In the genomic region with DNA sequence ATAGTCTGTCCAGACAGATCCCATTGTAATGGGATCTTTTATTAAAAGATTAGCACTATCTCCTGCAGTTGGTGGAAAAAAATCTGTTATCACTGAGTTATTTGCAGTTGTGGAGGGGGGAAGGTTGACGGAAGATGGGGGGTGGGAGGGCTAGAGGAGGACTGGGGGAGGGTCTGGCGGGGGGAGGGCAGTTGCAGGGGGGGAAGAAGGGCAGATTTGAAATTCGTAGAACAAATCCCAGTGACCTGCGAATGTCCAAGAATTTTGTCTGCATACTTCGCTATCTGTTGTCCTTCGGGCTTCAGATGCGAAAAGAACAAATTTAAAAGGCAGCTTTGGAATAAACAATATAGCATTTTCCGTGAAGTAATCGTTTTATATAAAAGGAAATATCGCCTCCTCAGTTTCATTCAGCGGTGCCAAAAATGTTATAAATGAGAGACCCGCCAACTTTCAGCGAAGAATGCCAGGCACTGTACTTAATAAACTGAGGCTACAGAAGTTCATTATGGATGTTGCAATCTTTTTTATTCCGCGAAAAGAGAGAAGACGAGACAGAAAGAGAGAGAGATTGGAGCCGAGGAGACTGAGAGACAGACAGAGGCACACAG, we compare ENCODE assay signal across 8 cellular contexts. TPM values are rescaled to one million over a fixed set of nuclear protein-coding genes. Genes with fewer than 3 reads are reported as not detected.
DNase-seq lines count a peak whose midpoint lies in the region; ATAC-seq and TF ChIP-seq lines count a peak whose summit lies in the region.

No MANE protein-coding gene starts in this region.

- TF ChIP-seq CTCF in tibial artery (IDR thresholded peaks at IDR 0.05) = no peak

- H3K9me3 Mint-ChIP-seq in activated CD8-positive, alpha-beta memory T cell treated with anti-CD3 and anti-CD28 coated beads, Interleukin-2, amount 10 ng/mL, durations not matched to agents 7 days and 5 days (ENCODE audit: low read depth) = no peaks in the 10 kb centered on the region
- H3K9me3 Mint-ChIP-seq in activated CD8-positive, alpha-beta T cell treated with anti-CD3 and anti-CD28 coated beads, Interleukin-2, amount 10 ng/mL, durations not matched to agents 7 days and 5 days (ENCODE audit: insufficient read depth) = no peaks in the 10 kb centered on the region
- peaks cover 0 to 4% (median 0%) of the 10 kb centered on the region in 6 donors for H3K9me3 Mint-ChIP-seq in immature natural killer cell

- no peaks in the 10 kb centered on the region for H3K9me3 ChIP-seq in tibial artery

- ATAC-seq in activated CD8-positive, alpha-beta memory T cell treated with anti-CD3 and anti-CD28 coated beads, Interleukin-2, amount 10 ng/mL, durations not matched to agents 7 days and 5 days = no peak
- no peak for ATAC-seq in activated CD8-positive, alpha-beta T cell treated with anti-CD3 and anti-CD28 coated beads, Interleukin-2, amount 10 ng/mL, durations not matched to agents 7 days and 5 days

- H3K4me3 ChIP-seq in tibial artery = peak overlapping the region; percentile 59 to 74

- peak overlapping the region; percentile 66 to 69 for H3K27ac ChIP-seq in tibial artery

- peaks cover 0 to 24% (median 7%) of the 10 kb centered on the region in 4 donors for H3K4me1 ChIP-seq in tibial artery

- no peaks in the 10 kb centered on the region for H3K36me3 Mint-ChIP-seq in activated CD8-positive, alpha-beta memory T cell treated with anti-CD3 and anti-CD28 coated beads, Interleukin-2, amount 10 ng/mL, durations not matched to agents 7 days and 5 days
- H3K36me3 Mint-ChIP-seq in activated CD8-positive, alpha-beta T cell treated with anti-CD3 and anti-CD28 coated beads, Interleukin-2, amount 10 ng/mL, durations not matched to agents 7 days and 5 days (ENCODE audit: low read depth) = no peaks in the 10 kb centered on the region
- peaks cover 0 to 4% (median 0%) of the 10 kb centered on the region in 3 donors for H3K36me3 Mint-ChIP-seq in immature natural killer cell

- DNase-seq in activated CD8-positive, alpha-beta memory T cell treated with anti-CD3 and anti-CD28 coated beads, Interleukin-2, amount 10 ng/mL, durations not matched to agents 7 days and 5 days = no peak
- DNase-seq in activated CD8-positive, alpha-beta memory T cell treated with anti-CD3 and anti-CD28 coated beads, Interleukin-2, amount 50 U/mL, for 4 hours = no peak
- DNase-seq in activated CD8-positive, alpha-beta T cell treated with anti-CD3 and anti-CD28 coated beads, Interleukin-2, amount 10 ng/mL, durations not matched to agents 7 days and 5 days = no peak
- DNase-seq in immature natural killer cell = no peak
- no peak for DNase-seq in tibial artery
- DNase-seq in NCI-H187 treated with DMSO at 0.1 percent for 48 hours (lab: John Stamatoyannopoulos, UW) = no peak
- no peak for DNase-seq in activated CD4-positive, alpha-beta T cell treated with anti-CD3 and anti-CD28 coated beads for 4 hours
- DNase-seq in superior temporal gyrus (ENCODE audit: extremely low spot score) = no peak

- H3K27me3 ChIP-seq in tibial artery = no peaks in the 10 kb centered on the region

- peak overlapping the region; percentile 76 for H3K4me3 Mint-ChIP-seq in activated CD8-positive, alpha-beta memory T cell treated with anti-CD3 and anti-CD28 coated beads, Interleukin-2, amount 10 ng/mL, durations not matched to agents 7 days and 5 days
- H3K4me3 Mint-ChIP-seq in activated CD8-positive, alpha-beta T cell treated with anti-CD3 and anti-CD28 coated beads, Interleukin-2, amount 10 ng/mL, durations not matched to agents 7 days and 5 days = peak overlapping the region; percentile 71
- peak overlapping the region; percentile 83 to 95 (median 90) for H3K4me3 Mint-ChIP-seq in immature natural killer cell

- H3K36me3 ChIP-seq in tibial artery = no peaks in the 10 kb centered on the region

- CTCF ChIA-PET in activated CD8-positive, alpha-beta memory T cell treated with anti-CD3 and anti-CD28 coated beads, Interleukin-2, amount 10 ng/mL, durations not matched to agents 7 days and 5 days (lab: Charles Lee) = interaction anchor here (3.4 kb wide), 1 partner anchor 750 kb away, joined by 20 read pairs; no protein-coding TSS in a partner anchor
- CTCF ChIA-PET in activated CD8-positive, alpha-beta T cell treated with anti-CD3 and anti-CD28 coated beads, Interleukin-2, amount 10 ng/mL, durations not matched to agents 7 days and 5 days (lab: Charles Lee) = interaction anchor here (2.1 kb wide), 1 partner anchor 749 kb away, joined by 16 read pairs; no protein-coding TSS in a partner anchor

- no peak overlapping the region for H3K27ac Mint-ChIP-seq in activated CD8-positive, alpha-beta memory T cell treated with anti-CD3 and anti-CD28 coated beads, Interleukin-2, amount 10 ng/mL, durations not matched to agents 7 days and 5 days
- H3K27ac Mint-ChIP-seq in activated CD8-positive, alpha-beta T cell treated with anti-CD3 and anti-CD28 coated beads, Interleukin-2, amount 10 ng/mL, durations not matched to agents 7 days and 5 days = no peak overlapping the region
- peak overlapping the region in 1 of 6 donors; percentile 3 for H3K27ac Mint-ChIP-seq in immature natural killer cell

- intact Hi-C loops in tibial artery (cut with DNase I; ENCODE audit: low total_unique reads) = no loop called here

- POLR2A ChIA-PET in activated CD8-positive, alpha-beta T cell treated with anti-CD3 and anti-CD28 coated beads, Interleukin-2, amount 10 ng/mL, durations not matched to agents 7 days and 5 days (lab: Charles Lee) = no interaction called here

- H3K4me1 Mint-ChIP-seq in activated CD8-positive, alpha-beta memory T cell treated with anti-CD3 and anti-CD28 coated beads, Interleukin-2, amount 10 ng/mL, durations not matched to agents 7 days and 5 days = peaks cover 30% of the 10 kb centered on the region
- H3K4me1 Mint-ChIP-seq in activated CD8-positive, alpha-beta T cell treated with anti-CD3 and anti-CD28 coated beads, Interleukin-2, amount 10 ng/mL, durations not matched to agents 7 days and 5 days (ENCODE audit: low read depth) = peaks cover 34% of the 10 kb centered on the region
- peaks cover 41 to 53% of the 10 kb centered on the region in 2 donors for H3K4me1 Mint-ChIP-seq in immature natural killer cell

- H3K27me3 Mint-ChIP-seq in activated CD8-positive, alpha-beta memory T cell treated with anti-CD3 and anti-CD28 coated beads, Interleukin-2, amount 10 ng/mL, durations not matched to agents 7 days and 5 days = peaks cover 75% of the 10 kb centered on the region
- H3K27me3 Mint-ChIP-seq in activated CD8-positive, alpha-beta T cell treated with anti-CD3 and anti-CD28 coated beads, Interleukin-2, amount 10 ng/mL, durations not matched to agents 7 days and 5 days (ENCODE audit: low read depth) = peaks cover 63% of the 10 kb centered on the region
- peaks cover 5 to 36% (median 12%) of the 10 kb centered on the region in 3 donors for H3K27me3 Mint-ChIP-seq in immature natural killer cell (ENCODE audit: low read depth in 3 of 3)

RNA-seq across cellular contexts. Expression of a gene that starts 1.3 kb away (rescaled TPM):
- total RNA-seq in activated CD8-positive, alpha-beta memory T cell treated with anti-CD3 and anti-CD28 coated beads, Interleukin-2, amount 10 ng/mL, durations not matched to agents 7 days and 5 days = under 1 TPM; 0.47 to 0.49 TPM
- total RNA-seq in activated CD8-positive, alpha-beta T cell treated with anti-CD3 and anti-CD28 coated beads, Interleukin-2, amount 10 ng/mL, durations not matched to agents 7 days and 5 days = not detected
- not detected for polyA plus RNA-seq in immature natural killer cell
